ENCODE assay signal across 12 cellular contexts in the genomic region with DNA sequence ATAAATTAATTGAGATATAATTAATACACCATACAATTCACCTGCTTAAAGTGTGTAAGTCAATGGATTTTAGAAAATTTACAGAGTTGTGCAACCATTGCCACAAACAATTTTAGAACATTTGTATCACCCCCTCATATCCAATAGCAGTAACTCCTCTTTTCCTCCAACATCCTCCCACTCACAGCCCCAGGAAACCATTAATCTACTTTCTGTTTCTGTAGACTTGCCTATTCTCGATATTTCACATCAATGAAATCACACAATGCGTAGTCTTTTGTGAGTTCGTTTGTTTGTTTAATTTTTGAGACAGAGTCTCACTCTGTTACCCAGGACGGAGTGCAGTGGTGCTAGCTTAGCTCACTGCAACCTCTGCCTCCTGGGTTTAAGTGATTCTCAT. TPM values are rescaled to one million over a fixed set of nuclear protein-coding genes. Genes with fewer than 3 reads are reported as not detected.
DNase-seq lines count a peak whose midpoint lies in the region; ATAC-seq and TF ChIP-seq lines count a peak whose summit lies in the region.
"Had no signal": no experiment of that assay in that cellular context is flagged by ENCODE, and none has a peak within 500 bp of the region (broad histone marks: within the 10 kb centered on the region; RNA-seq: fewer than 3 reads in every experiment).

No MANE protein-coding gene starts in this region.

- H3K27me3 ChIP-seq in upper lobe of right lung: no peaks in the 10 kb centered on the region

- H3K27ac Mint-ChIP-seq in activated CD8-positive, alpha-beta T cell treated with anti-CD3 and anti-CD28 coated beads for 36 hours: peak overlapping the region; percentile 55
- no peak overlapping the region for H3K27ac Mint-ChIP-seq in stimulated activated effector memory CD8-positive, alpha-beta T cell treated with anti-CD3 and anti-CD28 coated beads, Interleukin-12 subunit alpha, Interleukin-12 subunit beta, amount 100 ng/mL, for 72 hours
- H3K27ac Mint-ChIP-seq: activated CD4-positive, alpha-beta T cell treated with anti-CD3 and anti-CD28 coated beads, Interleukin-2, amount 10 ng/mL, durations not matched to agents 7 days and 5 days; CD4-positive, alpha-beta memory T cell had no signal

- no peaks in the 10 kb centered on the region for H3K36me3 Mint-ChIP-seq in activated CD8-positive, alpha-beta T cell treated with anti-CD3 and anti-CD28 coated beads for 36 hours (ENCODE audit: low read depth)
- no peaks in the 10 kb centered on the region for H3K36me3 Mint-ChIP-seq in stimulated activated effector memory CD8-positive, alpha-beta T cell treated with anti-CD3 and anti-CD28 coated beads, Interleukin-12 subunit alpha, Interleukin-12 subunit beta, amount 100 ng/mL, for 72 hours
- H3K36me3 Mint-ChIP-seq: CD4-positive, alpha-beta memory T cell had no signal

- peaks cover 7% of the 10 kb centered on the region for H3K4me1 Mint-ChIP-seq in activated CD8-positive, alpha-beta T cell treated with anti-CD3 and anti-CD28 coated beads for 36 hours (ENCODE audit: low read depth)
- H3K4me1 Mint-ChIP-seq in stimulated activated effector memory CD8-positive, alpha-beta T cell treated with anti-CD3 and anti-CD28 coated beads, Interleukin-12 subunit alpha, Interleukin-12 subunit beta, amount 100 ng/mL, for 72 hours: peaks cover 6% of the 10 kb centered on the region

- POLR2A ChIA-PET in activated CD8-positive, alpha-beta T cell treated with anti-CD3 and anti-CD28 coated beads for 36 hours (lab: Charles Lee): interaction anchor here (0.7 kb wide), 1 partner anchor 138 kb away, joined by 3 read pairs; no protein-coding TSS in a partner anchor

- H3K36me3 ChIP-seq in upper lobe of right lung: no peaks in the 10 kb centered on the region

- no peak for TF ChIP-seq CTCF in activated CD8-positive, alpha-beta T cell treated with anti-CD3 and anti-CD28 coated beads for 36 hours (IDR thresholded peaks at IDR 0.05)
- no peak for TF ChIP-seq CTCF in upper lobe of right lung (IDR thresholded peaks at IDR 0.05)

- no peak overlapping the region for H3K27ac ChIP-seq in upper lobe of right lung

- no peak overlapping the region for H3K4me3 ChIP-seq in upper lobe of right lung

- no peaks in the 10 kb centered on the region for H3K9me3 ChIP-seq in upper lobe of right lung

- no peaks in the 10 kb centered on the region for H3K9me3 Mint-ChIP-seq in activated CD8-positive, alpha-beta T cell treated with anti-CD3 and anti-CD28 coated beads for 36 hours
- no peaks in the 10 kb centered on the region for H3K9me3 Mint-ChIP-seq in stimulated activated effector memory CD8-positive, alpha-beta T cell treated with anti-CD3 and anti-CD28 coated beads, Interleukin-12 subunit alpha, Interleukin-12 subunit beta, amount 100 ng/mL, for 72 hours
- H3K9me3 Mint-ChIP-seq: activated CD4-positive, alpha-beta T cell treated with anti-CD3 and anti-CD28 coated beads, Interleukin-2, amount 10 ng/mL, durations not matched to agents 7 days and 5 days; CD4-positive, alpha-beta memory T cell had no signal

- ATAC-seq in HG03139 (IDR thresholded peaks at IDR 0.05; ENCODE audit: unreplicated experiment): peak; percentile 61
- peak; percentile 69 for ATAC-seq in activated CD8-positive, alpha-beta T cell treated with anti-CD3 and anti-CD28 coated beads for 36 hours
- peak; percentile 62 for ATAC-seq in stimulated activated effector memory CD8-positive, alpha-beta T cell treated with anti-CD3 and anti-CD28 coated beads, Interleukin-12 subunit alpha, Interleukin-12 subunit beta, amount 100 ng/mL, for 72 hours
- ATAC-seq in upper lobe of right lung: no peak
- ATAC-seq in GM18520 (IDR thresholded peaks at IDR 0.05; ENCODE audit: unreplicated experiment): no peak

- CTCF ChIA-PET in activated CD8-positive, alpha-beta T cell treated with anti-CD3 and anti-CD28 coated beads for 36 hours (lab: Charles Lee): interaction anchor here (0.7 kb wide), 1 partner anchor 233 kb away, joined by 3 read pairs; no protein-coding TSS in a partner anchor

- peak; percentile 1 for DNase-seq in stimulated activated naive CD4-positive, alpha-beta T cell treated with Interleukin-2 at 50 U/mL for 16 hours (lab: John Stamatoyannopoulos, UW)
- no peak for DNase-seq in stimulated activated naive CD4-positive, alpha-beta T cell (lab: John Stamatoyannopoulos, UW)
- peak; percentile 26 for DNase-seq in activated CD8-positive, alpha-beta T cell treated with anti-CD3 and anti-CD28 coated beads for 36 hours
- DNase-seq in stimulated activated effector memory CD8-positive, alpha-beta T cell treated with anti-CD3 and anti-CD28 coated beads, Interleukin-12 subunit alpha, Interleukin-12 subunit beta, amount 100 ng/mL, for 72 hours (ENCODE audit: low spot score in 2 of 2): no peak
- no peak for DNase-seq in upper lobe of right lung
- DNase-seq in activated CD8-positive, alpha-beta memory T cell treated with anti-CD3 and anti-CD28 coated beads for 24 hours: no peak
- DNase-seq: activated CD4-positive, alpha-beta T cell treated with anti-CD3 and anti-CD28 coated beads, Interleukin-2, amount 10 ng/mL, durations not matched to agents 7 days and 5 days; CD4-positive, alpha-beta memory T cell; NCI-H1417 had no signal

- H3K4me3 Mint-ChIP-seq in activated CD8-positive, alpha-beta T cell treated with anti-CD3 and anti-CD28 coated beads for 36 hours: no peak overlapping the region
- no peak overlapping the region for H3K4me3 Mint-ChIP-seq in stimulated activated effector memory CD8-positive, alpha-beta T cell treated with anti-CD3 and anti-CD28 coated beads, Interleukin-12 subunit alpha, Interleukin-12 subunit beta, amount 100 ng/mL, for 72 hours
- H3K4me3 Mint-ChIP-seq: activated CD4-positive, alpha-beta T cell treated with anti-CD3 and anti-CD28 coated beads, Interleukin-2, amount 10 ng/mL, durations not matched to agents 7 days and 5 days had no signal

- intact Hi-C loops in activated CD8-positive, alpha-beta T cell treated with anti-CD3 and anti-CD28 coated beads for 36 hours (cut with micrococcal nuclease): no loop called here
- intact Hi-C loops in upper lobe of right lung (cut with DNase I): no loop called here

- H3K27me3 Mint-ChIP-seq in activated CD8-positive, alpha-beta T cell treated with anti-CD3 and anti-CD28 coated beads for 36 hours: peaks cover 6% of the 10 kb centered on the region

- no peaks in the 10 kb centered on the region for H3K4me1 ChIP-seq in upper lobe of right lung

RNA-seq across cellular contexts. Expression of a gene that starts 13.7 kb away (rescaled TPM):
- 10 to 100 TPM; 59.3 to 59.6 TPM for total RNA-seq in activated CD8-positive, alpha-beta T cell treated with anti-CD3 and anti-CD28 coated beads for 36 hours
- 55.1 TPM for total RNA-seq in upper lobe of right lung

RNA-seq across cellular contexts. Expression of a gene that starts 20.5 kb away (rescaled TPM):
- total RNA-seq in activated CD8-positive, alpha-beta T cell treated with anti-CD3 and anti-CD28 coated beads for 36 hours: not detected
- not detected for total RNA-seq in upper lobe of right lung
- total RNA-seq: activated CD4-positive, alpha-beta T cell treated with anti-CD3 and anti-CD28 coated beads, Interleukin-2, amount 10 ng/mL, durations not matched to agents 7 days and 5 days; CD4-positive, alpha-beta memory T cell; subcutaneous adipose tissue had no signal

Comparison
In these comparisons a context has a peak if more than half of its experiments do, and no peak if none do; other contexts are left out.
1. DNase-seq: peak in stimulated activated naive CD4-positive, alpha-beta T cell treated with Interleukin-2 at 50 U/mL for 16 hours (single experiment) and activated CD8-positive, alpha-beta T cell treated with anti-CD3 and anti-CD28 coated beads for 36 hours (single experiment); none in stimulated activated naive CD4-positive, alpha-beta T cell (0 of 6), stimulated activated effector memory CD8-positive, alpha-beta T cell treated with anti-CD3 and anti-CD28 coated beads, Interleukin-12 subunit alpha, Interleukin-12 subunit beta, amount 100 ng/mL, for 72 hours (0 of 2), upper lobe of right lung (single experiment) and activated CD8-positive, alpha-beta memory T cell treated with anti-CD3 and anti-CD28 coated beads for 24 hours (single experiment).
2. ATAC-seq: peak in HG03139 (single experiment), activated CD8-positive, alpha-beta T cell treated with anti-CD3 and anti-CD28 coated beads for 36 hours (single experiment) and stimulated activated effector memory CD8-positive, alpha-beta T cell treated with anti-CD3 and anti-CD28 coated beads, Interleukin-12 subunit alpha, Interleukin-12 subunit beta, amount 100 ng/mL, for 72 hours (single experiment); none in upper lobe of right lung (single experiment) and GM18520 (single experiment).